In genomic region chr17:41647940-41648410, GRCh38 we compare ENCODE assay signal across 1 cellular context.
TF ChIP-seq lines count a peak whose summit lies in the region.

No MANE protein-coding gene starts in this region.

TF ChIP-seq in K562, 482 proteins besides CTCF, POLR2A, EP300 and RAD21:
- TF ChIP-seq ETV5 (CRISPR knock-in tag; IDR thresholded peaks at IDR 0.05; ENCODE audit: low read depth) (no peak), GTF2E2 (tag; IDR thresholded peaks at IDR 0.05) (no peak), HDGF (IDR thresholded peaks at IDR 0.05) (0 out of 2 replicates have a peak, but pooled peaks have one; percentile 59), YY1 (IDR thresholded peaks at IDR 0.05; ENCODE audit: borderline replicate concordance in 1 of 3, control insufficient read depth in 1 of 3, extremely low read depth in 1 of 3, insufficient read depth in 3 of 3, insufficient read length in 1 of 3, insufficient replicate concordance in 2 of 3, low read depth in 1 of 3, low read length in 2 of 3) (peak in 1 of 3 experiments; percentile 41), SMAD3 (CRISPR knock-in tag; conservative IDR thresholded peaks at IDR 0.05) (no peak), ZNF263 (CRISPR knock-in tag; IDR thresholded peaks at IDR 0.05; ENCODE audit: borderline replicate concordance) (peak; percentile 71; the same call in 1 of the 2 replicates), NFYB (IDR thresholded peaks at IDR 0.05; ENCODE audit: extremely low read depth, insufficient read length) (no peak), HMGN3 (IDR thresholded peaks at IDR 0.05; ENCODE audit: borderline replicate concordance, extremely low read depth, insufficient read length, low read depth, low read length) (peak; percentile 57), MCM3 (IDR thresholded peaks at IDR 0.05) (no peak), THAP12 (CRISPR knock-in tag; IDR thresholded peaks at IDR 0.05) (peak; percentile 38; the same call in 1 of the 2 replicates), BHLHE40 (IDR thresholded peaks at IDR 0.05; ENCODE audit: low read length) (peak; percentile 13; the same call in 1 of the 2 replicates), HOMEZ (CRISPR knock-in tag; IDR thresholded peaks at IDR 0.05) (no peak), NCOA6 (IDR thresholded peaks at IDR 0.05) (no peak), CC2D1A (IDR thresholded peaks at IDR 0.05) (peak; percentile 78), MYC (IDR thresholded peaks at IDR 0.05; ENCODE audit: low read depth, low read length) (peak; percentile 27; the same call in 1 of the 2 replicates), MYC (CRISPR knock-in tag; IDR thresholded peaks at IDR 0.05; ENCODE audit: borderline replicate concordance, low read depth) (no peak), ZBTB7A (IDR thresholded peaks at IDR 0.05; ENCODE audit: borderline replicate concordance, control insufficient read depth, low read depth, low read length) (peak; percentile 90), L3MBTL2 (IDR thresholded peaks at IDR 0.05) (peak; percentile 62), TEAD4 (IDR thresholded peaks at IDR 0.05; ENCODE audit: low read length) (peak; percentile 21; the same call in 1 of the 2 replicates), TEAD4 (CRISPR knock-in tag; IDR thresholded peaks at IDR 0.05; ENCODE audit: borderline replicate concordance) (no peak), JUND (IDR thresholded peaks at IDR 0.05; ENCODE audit: borderline replicate concordance, low read depth, low read length) (0 out of 2 replicates have a peak, but pooled peaks have one; percentile 9), JUND (tag; IDR thresholded peaks at IDR 0.05; ENCODE audit: borderline replicate concordance, low read depth, low read length) (no peak), ZZZ3 (IDR thresholded peaks at IDR 0.05) (no peak), SMC3 (conservative IDR thresholded peaks at IDR 0.05; ENCODE audit: insufficient read depth, low read depth, low read length) (peak; percentile 91), SP1 (CRISPR knock-in tag; IDR thresholded peaks at IDR 0.05) (no peak), ARID2 (IDR thresholded peaks at IDR 0.05) (peak; percentile 64; the same call in 1 of the 2 replicates), E2F6 (IDR thresholded peaks at IDR 0.05; ENCODE audit: borderline replicate concordance in 1 of 2, extremely low read depth in 1 of 2, insufficient read depth in 1 of 2, insufficient read length in 1 of 2, low read depth in 1 of 2, low read length in 1 of 2, poor library complexity in 1 of 2, severe bottlenecking in 1 of 2) (peak; percentile 23 to 56), ZNF76 (CRISPR knock-in tag; IDR thresholded peaks at IDR 0.05; ENCODE audit: borderline replicate concordance) (0 out of 2 replicates have a peak, but pooled peaks have one; percentile 8), RB1 (IDR thresholded peaks at IDR 0.05; ENCODE audit: low read depth) (peak; percentile 69; the same call in 1 of the 2 replicates), STAG1 (CRISPR knock-in tag; IDR thresholded peaks at IDR 0.05; ENCODE audit: borderline replicate concordance) (peak; percentile 73; the same call in 1 of the 2 replicates), ZFPM2 (CRISPR knock-in tag; IDR thresholded peaks at IDR 0.05) (no peak)
- TF ChIP-seq, protein P1, sequence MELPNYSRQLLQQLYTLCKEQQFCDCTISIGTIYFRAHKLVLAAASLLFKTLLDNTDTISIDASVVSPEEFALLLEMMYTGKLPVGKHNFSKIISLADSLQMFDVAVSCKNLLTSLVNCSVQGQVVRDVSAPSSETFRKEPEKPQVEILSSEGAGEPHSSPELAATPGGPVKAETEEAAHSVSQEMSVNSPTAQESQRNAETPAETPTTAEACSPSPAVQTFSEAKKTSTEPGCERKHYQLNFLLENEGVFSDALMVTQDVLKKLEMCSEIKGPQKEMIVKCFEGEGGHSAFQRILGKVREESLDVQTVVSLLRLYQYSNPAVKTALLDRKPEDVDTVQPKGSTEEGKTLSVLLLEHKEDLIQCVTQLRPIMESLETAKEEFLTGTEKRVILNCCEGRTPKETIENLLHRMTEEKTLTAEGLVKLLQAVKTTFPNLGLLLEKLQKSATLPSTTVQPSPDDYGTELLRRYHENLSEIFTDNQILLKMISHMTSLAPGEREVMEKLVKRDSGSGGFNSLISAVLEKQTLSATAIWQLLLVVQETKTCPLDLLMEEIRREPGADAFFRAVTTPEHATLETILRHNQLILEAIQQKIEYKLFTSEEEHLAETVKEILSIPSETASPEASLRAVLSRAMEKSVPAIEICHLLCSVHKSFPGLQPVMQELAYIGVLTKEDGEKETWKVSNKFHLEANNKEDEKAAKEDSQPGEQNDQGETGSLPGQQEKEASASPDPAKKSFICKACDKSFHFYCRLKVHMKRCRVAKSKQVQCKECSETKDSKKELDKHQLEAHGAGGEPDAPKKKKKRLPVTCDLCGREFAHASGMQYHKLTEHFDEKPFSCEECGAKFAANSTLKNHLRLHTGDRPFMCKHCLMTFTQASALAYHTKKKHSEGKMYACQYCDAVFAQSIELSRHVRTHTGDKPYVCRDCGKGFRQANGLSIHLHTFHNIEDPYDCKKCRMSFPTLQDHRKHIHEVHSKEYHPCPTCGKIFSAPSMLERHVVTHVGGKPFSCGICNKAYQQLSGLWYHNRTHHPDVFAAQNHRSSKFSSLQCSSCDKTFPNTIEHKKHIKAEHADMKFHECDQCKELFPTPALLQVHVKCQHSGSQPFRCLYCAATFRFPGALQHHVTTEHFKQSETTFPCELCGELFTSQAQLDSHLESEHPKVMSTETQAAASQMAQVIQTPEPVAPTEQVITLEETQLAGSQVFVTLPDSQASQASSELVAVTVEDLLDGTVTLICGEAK (IDR thresholded peaks at IDR 0.05): 0 out of 2 replicates have a peak, but pooled peaks have one; percentile 18
- TF ChIP-seq, protein P1 (CRISPR knock-in tag; IDR thresholded peaks at IDR 0.05): no peak
- TF ChIP-seq, protein P2, sequence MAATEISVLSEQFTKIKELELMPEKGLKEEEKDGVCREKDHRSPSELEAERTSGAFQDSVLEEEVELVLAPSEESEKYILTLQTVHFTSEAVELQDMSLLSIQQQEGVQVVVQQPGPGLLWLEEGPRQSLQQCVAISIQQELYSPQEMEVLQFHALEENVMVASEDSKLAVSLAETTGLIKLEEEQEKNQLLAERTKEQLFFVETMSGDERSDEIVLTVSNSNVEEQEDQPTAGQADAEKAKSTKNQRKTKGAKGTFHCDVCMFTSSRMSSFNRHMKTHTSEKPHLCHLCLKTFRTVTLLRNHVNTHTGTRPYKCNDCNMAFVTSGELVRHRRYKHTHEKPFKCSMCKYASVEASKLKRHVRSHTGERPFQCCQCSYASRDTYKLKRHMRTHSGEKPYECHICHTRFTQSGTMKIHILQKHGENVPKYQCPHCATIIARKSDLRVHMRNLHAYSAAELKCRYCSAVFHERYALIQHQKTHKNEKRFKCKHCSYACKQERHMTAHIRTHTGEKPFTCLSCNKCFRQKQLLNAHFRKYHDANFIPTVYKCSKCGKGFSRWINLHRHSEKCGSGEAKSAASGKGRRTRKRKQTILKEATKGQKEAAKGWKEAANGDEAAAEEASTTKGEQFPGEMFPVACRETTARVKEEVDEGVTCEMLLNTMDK (IDR thresholded peaks at IDR 0.05; ENCODE audit: borderline replicate concordance, insufficient read depth, low read depth, low read length, poor library complexity, severe bottlenecking): peak; percentile 31
- TF ChIP-seq, protein P3, sequence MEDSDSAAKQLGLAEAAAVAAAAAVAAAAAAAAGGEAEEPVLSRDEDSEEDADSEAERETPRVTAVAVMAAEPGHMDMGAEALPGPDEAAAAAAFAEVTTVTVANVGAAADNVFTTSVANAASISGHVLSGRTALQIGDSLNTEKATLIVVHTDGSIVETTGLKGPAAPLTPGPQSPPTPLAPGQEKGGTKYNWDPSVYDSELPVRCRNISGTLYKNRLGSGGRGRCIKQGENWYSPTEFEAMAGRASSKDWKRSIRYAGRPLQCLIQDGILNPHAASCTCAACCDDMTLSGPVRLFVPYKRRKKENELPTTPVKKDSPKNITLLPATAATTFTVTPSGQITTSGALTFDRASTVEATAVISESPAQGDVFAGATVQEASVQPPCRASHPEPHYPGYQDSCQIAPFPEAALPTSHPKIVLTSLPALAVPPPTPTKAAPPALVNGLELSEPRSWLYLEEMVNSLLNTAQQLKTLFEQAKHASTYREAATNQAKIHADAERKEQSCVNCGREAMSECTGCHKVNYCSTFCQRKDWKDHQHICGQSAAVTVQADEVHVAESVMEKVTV (CRISPR knock-in tag; IDR thresholded peaks at IDR 0.05): peak; percentile 52
- TF ChIP-seq, protein P4, sequence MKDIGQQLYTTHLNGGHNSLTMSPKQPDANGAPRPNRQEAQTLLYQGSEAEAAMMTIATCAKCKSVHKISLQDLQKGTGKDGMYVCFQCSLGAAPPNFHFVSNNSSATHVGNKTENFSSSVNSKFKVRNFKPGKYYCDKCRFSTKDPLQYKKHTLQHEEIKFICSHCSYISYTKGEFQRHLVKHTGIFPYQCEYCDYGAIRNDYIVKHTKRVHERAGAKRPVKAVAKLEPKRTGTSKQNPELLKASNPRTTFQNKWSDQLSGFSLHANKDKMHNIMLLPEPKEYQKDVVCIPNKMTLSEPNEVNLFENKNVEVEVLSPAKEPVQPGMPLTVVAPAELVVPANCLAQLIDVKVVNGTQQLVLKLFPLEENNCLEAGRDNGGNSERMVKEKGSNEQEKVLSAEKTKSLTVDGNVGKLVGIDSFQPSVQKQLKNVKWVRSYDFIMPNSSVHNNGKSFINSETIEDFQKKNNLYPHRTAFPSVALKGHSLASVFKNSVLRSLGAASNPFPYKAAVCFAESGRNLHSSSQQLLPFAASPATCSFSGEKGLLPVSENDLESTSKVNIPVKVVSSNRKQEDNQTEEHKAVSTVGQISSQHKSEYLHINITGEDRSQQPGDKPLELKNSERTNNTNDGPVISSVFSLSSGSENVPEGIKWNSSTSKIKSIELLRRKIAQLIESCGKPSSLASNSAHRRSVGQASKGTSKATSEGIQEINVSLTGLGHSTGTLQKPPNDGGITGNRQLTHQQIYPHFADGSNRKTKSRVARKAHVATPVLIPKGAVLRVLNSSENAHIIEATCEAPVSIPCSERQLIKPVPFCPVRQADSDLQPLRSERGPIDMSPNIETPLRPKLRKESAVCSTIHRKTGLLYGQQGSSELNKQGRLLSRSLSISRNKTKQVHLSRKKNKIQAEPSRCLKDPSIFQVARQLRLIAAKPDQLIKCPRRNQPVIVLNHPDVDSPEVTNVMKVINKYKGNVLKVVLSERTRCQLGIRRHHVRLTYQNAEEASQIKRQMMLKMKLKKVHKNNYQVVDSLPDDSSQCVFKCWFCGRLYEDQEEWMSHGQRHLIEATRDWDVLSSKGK (CRISPR knock-in tag; IDR thresholded peaks at IDR 0.05): no peak
